ENCODE assay signal across 1 cellular context in genomic region chr20:49185071-49185757, GRCh38.
A peak's percentile ranks its signal among the peaks of the same experiment; 100 is the strongest.
TF ChIP-seq lines count a peak whose summit lies in the region.

No MANE protein-coding gene starts in this region.

TF ChIP-seq in HepG2, 621 proteins besides CTCF, POLR2A, EP300 and RAD21 (continued from another document):
- TF ChIP-seq MED1 (CRISPR knock-in tag; IDR thresholded peaks at IDR 0.05) (peak; percentile 9; the same call in 1 of the 2 replicates), DMTF1 (CRISPR knock-in tag; IDR thresholded peaks at IDR 0.05) (no peak), MXD1 (CRISPR knock-in tag; IDR thresholded peaks at IDR 0.05) (no peak), PLRG1 (conservative IDR thresholded peaks at IDR 0.05) (no peak), ZBTB26 (CRISPR knock-in tag; IDR thresholded peaks at IDR 0.05; ENCODE audit: borderline replicate concordance) (no peak), ZBTB7A (CRISPR knock-in tag; IDR thresholded peaks at IDR 0.05) (no peak), ARID3A (IDR thresholded peaks at IDR 0.05; ENCODE audit: low read depth, low read length) (peak; percentile 86), THAP9 (CRISPR knock-in tag; IDR thresholded peaks at IDR 0.05; ENCODE audit: borderline replicate concordance) (no peak), NAIF1 (CRISPR knock-in tag; IDR thresholded peaks at IDR 0.05; ENCODE audit: borderline replicate concordance) (0 out of 2 replicates have a peak, but pooled peaks have one; percentile 13), ERF (CRISPR knock-in tag; IDR thresholded peaks at IDR 0.05) (peak; percentile 16; the same call in 1 of the 2 replicates), SIX4 (CRISPR knock-in tag; IDR thresholded peaks at IDR 0.05) (peak; percentile 42; the same call in 1 of the 2 replicates), MZF1 (CRISPR knock-in tag; IDR thresholded peaks at IDR 0.05; ENCODE audit: borderline replicate concordance) (no peak), ARNT (IDR thresholded peaks at IDR 0.05) (no peak), BRD4 (CRISPR knock-in tag; IDR thresholded peaks at IDR 0.05) (no peak), DNMT3B (CRISPR knock-in tag; conservative IDR thresholded peaks at IDR 0.05) (0 out of 2 replicates have a peak, but pooled peaks have one; percentile 25), DNMT1 (CRISPR knock-in tag; IDR thresholded peaks at IDR 0.05) (no peak), ZHX2 (IDR thresholded peaks at IDR 0.05; ENCODE audit: low read depth) (no peak), ZHX2 (CRISPR knock-in tag; IDR thresholded peaks at IDR 0.05; ENCODE audit: borderline replicate concordance) (peak; percentile 56; the same call in 1 of the 2 replicates), ZNF749 (CRISPR knock-in tag; IDR thresholded peaks at IDR 0.05; ENCODE audit: borderline replicate concordance) (no peak), FIP1L1 (IDR thresholded peaks at IDR 0.05; ENCODE audit: borderline replicate concordance, insufficient read depth, low read depth, low read length) (no peak), NFKB2 (CRISPR knock-in tag; IDR thresholded peaks at IDR 0.05; ENCODE audit: borderline replicate concordance) (no peak), MLLT10 (CRISPR knock-in tag; IDR thresholded peaks at IDR 0.05) (0 out of 2 replicates have a peak, but pooled peaks have one; percentile 63), TGIF2 (CRISPR knock-in tag; IDR thresholded peaks at IDR 0.05) (peak; percentile 71), ZNF17 (CRISPR knock-in tag; IDR thresholded peaks at IDR 0.05) (no peak), CEBPG (CRISPR knock-in tag; IDR thresholded peaks at IDR 0.05) (peak; percentile 84), SOX13 (IDR thresholded peaks at IDR 0.05) (no peak), SOX13 (CRISPR knock-in tag; conservative IDR thresholded peaks at IDR 0.05 in 1 of 2, IDR thresholded peaks at IDR 0.05 in 1 of 2) (peak in 1 of 2 experiments; percentile 83; a peak in 2 of 4 replicates), NCOR1 (IDR thresholded peaks at IDR 0.05; ENCODE audit: borderline replicate concordance, low read length) (peak; percentile 87; the same call in 1 of the 2 replicates), THRA (CRISPR knock-in tag; IDR thresholded peaks at IDR 0.05; ENCODE audit: borderline replicate concordance) (peak; percentile 42; the same call in 1 of the 2 replicates), KAT7 (CRISPR knock-in tag; IDR thresholded peaks at IDR 0.05; ENCODE audit: borderline replicate concordance) (no peak), SIN3A (IDR thresholded peaks at IDR 0.05; ENCODE audit: borderline replicate concordance, low read depth, low read length) (no peak), TCF7L2 (IDR thresholded peaks at IDR 0.05; ENCODE audit: low read depth, low read length) (peak; percentile 93), HNRNPK (IDR thresholded peaks at IDR 0.05; ENCODE audit: low read depth, low read length, poor library complexity, severe bottlenecking) (peak; percentile 32)
